32 cellular contexts compared by ENCODE assay signal in genomic region chr5:116354699-116355098, GRCh38.
"Had no signal": no experiment of that assay in that cellular context is flagged by ENCODE, and none has a peak within 500 bp of the region (broad histone marks: within the 10 kb centered on the region; RNA-seq: fewer than 3 reads in every experiment).

No MANE protein-coding gene starts in this region.

- FAIRE-seq: astrocyte, colon had no signal

- DNase-seq: activated CD4-positive, alpha-beta memory T cell treated with anti-CD3 and anti-CD28 coated beads, Interleukin-2, amount 10 ng/mL, durations not matched to agents 7 days and 5 days; activated CD4-positive, alpha-beta T cell treated with anti-CD3 and anti-CD28 coated beads for 1 hour; activated CD4-positive, alpha-beta T cell treated with anti-CD3 and anti-CD28 coated beads for 36 hours; activated CD4-positive, alpha-beta T cell treated with anti-CD3 and anti-CD28 coated beads for 48 hours; activated CD4-positive, alpha-beta T cell treated with anti-CD3 and anti-CD28 coated beads, Interleukin-2, amount 10 ng/mL, durations not matched to agents 7 days and 5 days; activated CD4-positive, alpha-beta T cell treated with anti-CD3 and anti-CD28 coated beads, Interleukin-2, amount 50 U/mL, for 48 hours; activated CD4-positive, CD25-positive, alpha-beta regulatory T cell; activated CD8-positive, alpha-beta memory T cell treated with anti-CD3 and anti-CD28 coated beads for 24 hours; activated CD8-positive, alpha-beta memory T cell treated with anti-CD3 and anti-CD28 coated beads, Interleukin-2, amount 10 ng/mL, durations not matched to agents 7 days and 5 days; activated CD8-positive, alpha-beta memory T cell treated with anti-CD3 and anti-CD28 coated beads, Interleukin-2, amount 50 U/mL, for 48 hours; activated CD8-positive, alpha-beta T cell treated with anti-CD3 and anti-CD28 coated beads, Interleukin-2, amount 10 ng/mL, durations not matched to agents 7 days and 5 days; activated effector memory CD4-positive, alpha-beta T cell treated with Interleukin-2 at 50 U/mL for 16 hours; activated gamma-delta T cell; activated naive CD4-positive, alpha-beta T cell treated with anti-CD3 and anti-CD28 coated beads, Interleukin-2, amount 10 ng/mL, durations not matched to agents 7 days and 5 days; activated naive CD4-positive, alpha-beta T cell treated with Interleukin-2 at 50 U/mL for 16 hours; activated naive CD8-positive, alpha-beta T cell treated with anti-CD3 and anti-CD28 coated beads, Interleukin-2, amount 10 ng/mL, durations not matched to agents 7 days and 5 days; activated naive CD8-positive, alpha-beta T cell treated with anti-CD3 and anti-CD28 coated beads, Interleukin-2, amount 50 U/mL, for 24 hours; activated T-cell treated with anti-CD3 and anti-CD28 coated beads, Interleukin-2, amount 50 U/mL, for 24 hours; activated T-cell treated with anti-CD3 and anti-CD28 coated beads, Interleukin-2, amount 50 U/mL, for 48 hours; adrenal gland; amniotic stem cell; aorta; body of pancreas; brain microvascular endothelial cell; central memory CD4-positive, alpha-beta T cell; T-helper 2 cell; T-helper 9 cell; WERI-Rb-1 had no signal

- H3K4me3 ChIP-seq: adrenal gland, body of pancreas, breast epithelium, coronary artery had no signal

- H3K36me3 ChIP-seq: adrenal gland, brain microvascular endothelial cell, WERI-Rb-1 had no signal

- H3K9me3 ChIP-seq: adrenal gland, body of pancreas had no signal

- H3K27me3 ChIP-seq: adrenal gland, body of pancreas, brain microvascular endothelial cell, breast epithelium had no signal

- H3K4me1 ChIP-seq: body of pancreas, breast epithelium had no signal
